In the genomic region with DNA sequence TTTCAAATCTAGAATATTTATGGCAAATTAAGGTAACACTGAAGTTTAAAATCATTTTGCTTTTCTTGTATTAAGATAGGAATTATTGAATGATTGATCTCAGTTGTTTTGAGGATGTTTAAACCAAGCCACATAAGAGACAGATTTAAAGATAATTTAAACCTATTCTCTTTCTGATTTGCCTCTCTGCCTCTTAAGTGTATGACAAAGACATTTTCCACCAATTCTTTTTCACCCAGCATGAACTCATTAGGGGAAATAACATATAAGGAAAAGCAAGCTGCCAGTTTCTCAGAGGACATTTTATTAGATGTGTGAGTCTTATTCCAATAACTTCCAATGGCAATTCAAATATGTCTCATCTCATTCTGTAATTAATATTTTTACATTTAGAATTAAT, we compare ENCODE assay signal across 1 cellular context.
TF ChIP-seq lines count a peak whose summit lies in the region.

No MANE protein-coding gene starts in this region.

TF ChIP-seq in WTC11, 78 proteins besides CTCF, POLR2A, EP300 and RAD21 (continued from another document):
- TF ChIP-seq, protein P1, sequence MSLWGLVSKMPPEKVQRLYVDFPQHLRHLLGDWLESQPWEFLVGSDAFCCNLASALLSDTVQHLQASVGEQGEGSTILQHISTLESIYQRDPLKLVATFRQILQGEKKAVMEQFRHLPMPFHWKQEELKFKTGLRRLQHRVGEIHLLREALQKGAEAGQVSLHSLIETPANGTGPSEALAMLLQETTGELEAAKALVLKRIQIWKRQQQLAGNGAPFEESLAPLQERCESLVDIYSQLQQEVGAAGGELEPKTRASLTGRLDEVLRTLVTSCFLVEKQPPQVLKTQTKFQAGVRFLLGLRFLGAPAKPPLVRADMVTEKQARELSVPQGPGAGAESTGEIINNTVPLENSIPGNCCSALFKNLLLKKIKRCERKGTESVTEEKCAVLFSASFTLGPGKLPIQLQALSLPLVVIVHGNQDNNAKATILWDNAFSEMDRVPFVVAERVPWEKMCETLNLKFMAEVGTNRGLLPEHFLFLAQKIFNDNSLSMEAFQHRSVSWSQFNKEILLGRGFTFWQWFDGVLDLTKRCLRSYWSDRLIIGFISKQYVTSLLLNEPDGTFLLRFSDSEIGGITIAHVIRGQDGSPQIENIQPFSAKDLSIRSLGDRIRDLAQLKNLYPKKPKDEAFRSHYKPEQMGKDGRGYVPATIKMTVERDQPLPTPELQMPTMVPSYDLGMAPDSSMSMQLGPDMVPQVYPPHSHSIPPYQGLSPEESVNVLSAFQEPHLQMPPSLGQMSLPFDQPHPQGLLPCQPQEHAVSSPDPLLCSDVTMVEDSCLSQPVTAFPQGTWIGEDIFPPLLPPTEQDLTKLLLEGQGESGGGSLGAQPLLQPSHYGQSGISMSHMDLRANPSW (CRISPR knock-in tag; conservative IDR thresholded peaks at IDR 0.05; ENCODE audit: low read depth): no peak
- TF ChIP-seq OVOL2 (CRISPR knock-in tag; IDR thresholded peaks at IDR 0.05; ENCODE audit: borderline replicate concordance): no peak
- TF ChIP-seq, protein P2, sequence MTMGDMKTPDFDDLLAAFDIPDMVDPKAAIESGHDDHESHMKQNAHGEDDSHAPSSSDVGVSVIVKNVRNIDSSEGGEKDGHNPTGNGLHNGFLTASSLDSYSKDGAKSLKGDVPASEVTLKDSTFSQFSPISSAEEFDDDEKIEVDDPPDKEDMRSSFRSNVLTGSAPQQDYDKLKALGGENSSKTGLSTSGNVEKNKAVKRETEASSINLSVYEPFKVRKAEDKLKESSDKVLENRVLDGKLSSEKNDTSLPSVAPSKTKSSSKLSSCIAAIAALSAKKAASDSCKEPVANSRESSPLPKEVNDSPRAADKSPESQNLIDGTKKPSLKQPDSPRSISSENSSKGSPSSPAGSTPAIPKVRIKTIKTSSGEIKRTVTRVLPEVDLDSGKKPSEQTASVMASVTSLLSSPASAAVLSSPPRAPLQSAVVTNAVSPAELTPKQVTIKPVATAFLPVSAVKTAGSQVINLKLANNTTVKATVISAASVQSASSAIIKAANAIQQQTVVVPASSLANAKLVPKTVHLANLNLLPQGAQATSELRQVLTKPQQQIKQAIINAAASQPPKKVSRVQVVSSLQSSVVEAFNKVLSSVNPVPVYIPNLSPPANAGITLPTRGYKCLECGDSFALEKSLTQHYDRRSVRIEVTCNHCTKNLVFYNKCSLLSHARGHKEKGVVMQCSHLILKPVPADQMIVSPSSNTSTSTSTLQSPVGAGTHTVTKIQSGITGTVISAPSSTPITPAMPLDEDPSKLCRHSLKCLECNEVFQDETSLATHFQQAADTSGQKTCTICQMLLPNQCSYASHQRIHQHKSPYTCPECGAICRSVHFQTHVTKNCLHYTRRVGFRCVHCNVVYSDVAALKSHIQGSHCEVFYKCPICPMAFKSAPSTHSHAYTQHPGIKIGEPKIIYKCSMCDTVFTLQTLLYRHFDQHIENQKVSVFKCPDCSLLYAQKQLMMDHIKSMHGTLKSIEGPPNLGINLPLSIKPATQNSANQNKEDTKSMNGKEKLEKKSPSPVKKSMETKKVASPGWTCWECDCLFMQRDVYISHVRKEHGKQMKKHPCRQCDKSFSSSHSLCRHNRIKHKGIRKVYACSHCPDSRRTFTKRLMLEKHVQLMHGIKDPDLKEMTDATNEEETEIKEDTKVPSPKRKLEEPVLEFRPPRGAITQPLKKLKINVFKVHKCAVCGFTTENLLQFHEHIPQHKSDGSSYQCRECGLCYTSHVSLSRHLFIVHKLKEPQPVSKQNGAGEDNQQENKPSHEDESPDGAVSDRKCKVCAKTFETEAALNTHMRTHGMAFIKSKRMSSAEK (CRISPR knock-in tag; IDR thresholded peaks at IDR 0.05; ENCODE audit: borderline replicate concordance): no peak
- TF ChIP-seq SMAD4 (CRISPR knock-in tag; IDR thresholded peaks at IDR 0.05): no peak
- TF ChIP-seq JUN (CRISPR knock-in tag; IDR thresholded peaks at IDR 0.05): no peak
